21 cellular contexts compared by ENCODE assay signal in the genomic region with DNA sequence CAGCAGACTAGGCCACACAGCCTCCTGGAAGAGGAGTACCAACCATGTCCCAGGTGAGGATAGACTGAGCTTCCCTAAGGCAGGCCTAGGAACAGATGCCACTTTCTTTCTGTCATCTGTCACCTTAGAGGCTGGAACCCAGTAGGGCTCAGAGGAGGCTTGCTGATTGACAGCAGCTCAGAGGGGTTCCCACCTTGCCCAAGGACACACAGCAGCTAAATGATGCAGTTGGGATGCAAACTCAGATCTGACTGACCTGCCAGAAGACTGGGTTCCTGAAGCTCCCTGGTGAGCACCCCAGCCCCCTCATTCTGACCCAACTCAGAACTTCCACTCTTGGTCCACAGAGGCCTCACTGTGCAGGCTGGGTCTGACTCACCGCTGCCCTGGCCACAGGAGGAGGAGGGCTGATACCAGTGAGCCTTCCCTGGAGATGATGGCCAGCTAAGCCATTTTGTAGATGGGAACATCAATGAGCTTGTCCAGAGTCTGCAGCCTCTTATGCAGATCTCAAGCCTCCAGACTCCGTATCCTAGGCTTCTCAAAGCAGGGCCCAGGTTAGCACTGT. TPM values are rescaled to one million over a fixed set of nuclear protein-coding genes. Genes with fewer than 3 reads are reported as not detected.
DNase-seq lines count a peak whose midpoint lies in the region; ATAC-seq and TF ChIP-seq lines count a peak whose summit lies in the region.
"Had no signal": no experiment of that assay in that cellular context is flagged by ENCODE, and none has a peak within 500 bp of the region (broad histone marks: within the 10 kb centered on the region; RNA-seq: fewer than 3 reads in every experiment).

No MANE protein-coding gene starts in this region.

- H3K27ac Mint-ChIP-seq in CD14-positive monocyte = no peak overlapping the region
- H3K27ac Mint-ChIP-seq: activated CD8-positive, alpha-beta T cell treated with anti-CD3 and anti-CD28 coated beads for 36 hours; activated T-helper 17 cell treated with anti-CD3 and anti-CD28 coated beads, Interleukin-2, amount 50 U/mL, for 72 hours had no signal

- H3K4me3 Mint-ChIP-seq in CD14-positive monocyte = no peak overlapping the region
- H3K4me3 Mint-ChIP-seq: activated CD8-positive, alpha-beta T cell treated with anti-CD3 and anti-CD28 coated beads for 36 hours; activated T-helper 17 cell treated with anti-CD3 and anti-CD28 coated beads, Interleukin-2, amount 50 U/mL, for 72 hours had no signal

- no peak overlapping the region for H4K91ac ChIP-seq in neuronal stem cell (ENCODE audit: low read depth, low read length, poor library complexity)

- H3K18ac ChIP-seq in neuronal stem cell (ENCODE audit: low read length) = no peak overlapping the region

- peaks cover 0 to 5% (median 0%) of the 10 kb centered on the region in 7 donors for H3K9me3 Mint-ChIP-seq in CD14-positive monocyte
- H3K9me3 Mint-ChIP-seq: activated T-helper 17 cell treated with anti-CD3 and anti-CD28 coated beads, Interleukin-2, amount 50 U/mL, for 72 hours had no signal

- ATAC-seq in gastroesophageal sphincter (no peak), GM18517 (IDR thresholded peaks at IDR 0.05; ENCODE audit: unreplicated experiment) (no peak)
- ATAC-seq: activated CD8-positive, alpha-beta T cell treated with anti-CD3 and anti-CD28 coated beads for 36 hours; activated T-helper 17 cell treated with anti-CD3 and anti-CD28 coated beads, Interleukin-2, amount 50 U/mL, for 72 hours; sciatic nerve had no signal

- H3K27me3 ChIP-seq in neuronal stem cell (ENCODE audit: control insufficient read depth in 3 of 3, insufficient read depth in 3 of 3, low read depth in 1 of 3, low read length in 3 of 3) = peaks cover 0 to under 1% (median 0%) of the 10 kb centered on the region in 3 experiments
- no peaks in the 10 kb centered on the region for H3K27me3 ChIP-seq in BE2C
- H3K27me3 ChIP-seq in gastroesophageal sphincter = no peaks in the 10 kb centered on the region
- H3K27me3 ChIP-seq: heart left ventricle, thyroid gland had no signal

- H2BK15ac ChIP-seq in neuronal stem cell (ENCODE audit: low read length) = no peak overlapping the region

- no peaks in the 10 kb centered on the region for H3K4me1 ChIP-seq in neuronal stem cell (ENCODE audit: control insufficient read depth in 2 of 2, insufficient read depth in 1 of 2, low read depth in 1 of 2, low read length in 2 of 2)
- H3K4me1 ChIP-seq in BE2C = peaks cover 14% of the 10 kb centered on the region
- peaks cover 0 to 38% (median 18%) of the 10 kb centered on the region in 3 donors for H3K4me1 ChIP-seq in gastroesophageal sphincter

- no peak overlapping the region for H2BK12ac ChIP-seq in neuronal stem cell (ENCODE audit: low read length)

- H3K4me3 ChIP-seq in fibroblast of mammary gland (ENCODE audit: control insufficient read depth, low read depth, low read length) = no peak overlapping the region
- H3K4me3 ChIP-seq in neuronal stem cell (ENCODE audit: low read length in 2 of 2) = no peak overlapping the region
- H3K4me3 ChIP-seq in BE2C (ENCODE audit: low read depth, low read length) = no peak overlapping the region
- H3K4me3 ChIP-seq in gastroesophageal sphincter = no peak overlapping the region
- H3K4me3 ChIP-seq: heart left ventricle, thyroid gland had no signal

- intact Hi-C loops in CD14-positive monocyte (cut with micrococcal nuclease) = loop anchor here in 1 of 2 donors (10.0 kb wide), 1 partner anchor 356 kb away; no protein-coding TSS in a partner anchor

- H3K4me2 ChIP-seq in neuronal stem cell (ENCODE audit: insufficient read depth, low read length, poor library complexity, severe bottlenecking) = no peak overlapping the region

- TF ChIP-seq POLR2A in gastroesophageal sphincter (IDR thresholded peaks at IDR 0.05) = no peak

- no peak overlapping the region for H2BK120ac ChIP-seq in neuronal stem cell (ENCODE audit: low read depth, low read length)

- no peak overlapping the region for H2BK5ac ChIP-seq in neuronal stem cell (ENCODE audit: low read length)

- H3K9me3 ChIP-seq in neuronal stem cell (replicated peaks in 1 of 2; ENCODE audit: control insufficient read depth in 2 of 2, insufficient read depth in 1 of 2, low read depth in 1 of 2, low read length in 2 of 2) (peaks cover 2 to 14% of the 10 kb centered on the region in 2 donors), BE2C (no peaks in the 10 kb centered on the region), gastroesophageal sphincter (no peaks in the 10 kb centered on the region)
- H3K9me3 ChIP-seq: thyroid gland had no signal

- H3K36me3 ChIP-seq in neuronal stem cell (replicated peaks in 1 of 2; ENCODE audit: control insufficient read depth in 2 of 2, insufficient read depth in 2 of 2, low read length in 2 of 2) = peaks cover 0 to 30% of the 10 kb centered on the region in 2 donors
- H3K36me3 ChIP-seq in BE2C = no peaks in the 10 kb centered on the region
- H3K36me3 ChIP-seq in gastroesophageal sphincter = peaks cover 0 to 14% of the 10 kb centered on the region in 2 donors
- H3K36me3 ChIP-seq: heart left ventricle, thyroid gland had no signal

- H3K27ac ChIP-seq in neuronal stem cell (replicated peaks; ENCODE audit: low read length) (no peak overlapping the region), gastroesophageal sphincter (no peak overlapping the region)
- H3K27ac ChIP-seq: heart left ventricle, thyroid gland had no signal

- H3K4ac ChIP-seq in neuronal stem cell (ENCODE audit: low read length) = no peak overlapping the region

- no peak overlapping the region for H3K9ac ChIP-seq in neuronal stem cell (ENCODE audit: low read depth, low read length, poor library complexity)

- no peak overlapping the region for H2AK5ac ChIP-seq in neuronal stem cell (ENCODE audit: low read depth, low read length)

- no peak for TF ChIP-seq EP300 in gastroesophageal sphincter (IDR thresholded peaks at IDR 0.05)

- DNase-seq in CD14-positive monocyte (ENCODE audit: low spot score) = peak; percentile 21
- peak; percentile 40 for DNase-seq in HT1080 (ENCODE audit: low read depth)
- DNase-seq in fibroblast of mammary gland (ENCODE audit: low read depth) = peak; percentile 56
- no peak for DNase-seq in neuronal stem cell (ENCODE audit: low spot score)
- DNase-seq in BE2C = no peak
- no peak for DNase-seq in activated CD8-positive, alpha-beta memory T cell treated with anti-CD3 and anti-CD28 coated beads, Interleukin-2, amount 50 U/mL, for 4 hours
- DNase-seq: activated CD8-positive, alpha-beta T cell treated with anti-CD3 and anti-CD28 coated beads for 36 hours; C1 segment of cervical spinal cord; midbrain; NCI-H69; nucleus accumbens; stimulated activated CD4-positive, alpha-beta T cell treated with anti-CD3 and anti-CD28 coated beads, Interleukin-4, amount 100 ng/mL, for 1 hour; thyroid gland had no signal

- no peaks in the 10 kb centered on the region for H3K79me1 ChIP-seq in neuronal stem cell (ENCODE audit: low read depth, low read length)

- peak overlapping the region; percentile 17 for H4K8ac ChIP-seq in neuronal stem cell (ENCODE audit: low read depth, low read length)

- no peak overlapping the region for H2AFZ ChIP-seq in neuronal stem cell (ENCODE audit: low read length)

- H3K4me1 Mint-ChIP-seq in CD14-positive monocyte = peaks cover 18% of the 10 kb centered on the region
- H3K4me1 Mint-ChIP-seq: activated T-helper 17 cell treated with anti-CD3 and anti-CD28 coated beads, Interleukin-2, amount 50 U/mL, for 72 hours had no signal

- H3K27me3 Mint-ChIP-seq in CD14-positive monocyte (ENCODE audit: low read depth in 3 of 3) = peaks cover 2 to 5% (median 3%) of the 10 kb centered on the region in 3 donors
- H3K27me3 Mint-ChIP-seq: activated CD8-positive, alpha-beta T cell treated with anti-CD3 and anti-CD28 coated beads for 36 hours; activated T-helper 17 cell treated with anti-CD3 and anti-CD28 coated beads, Interleukin-2, amount 50 U/mL, for 72 hours had no signal

- H3K36me3 Mint-ChIP-seq in CD14-positive monocyte = no peaks in the 10 kb centered on the region

- no peak for TF ChIP-seq CTCF in CD14-positive monocyte (IDR thresholded peaks at IDR 0.05)
- TF ChIP-seq CTCF in fibroblast of mammary gland (conservative IDR thresholded peaks at IDR 0.05; ENCODE audit: control insufficient read depth, insufficient read depth, low read depth, low read length) = no peak
- TF ChIP-seq CTCF in BE2C (IDR thresholded peaks at IDR 0.05; ENCODE audit: low read depth, low read length) = no peak
- TF ChIP-seq CTCF in gastroesophageal sphincter (IDR thresholded peaks at IDR 0.05) = no peak

- peak overlapping the region; percentile 17 for H3K14ac ChIP-seq in neuronal stem cell (ENCODE audit: low read length)

- no CpG with 5 or more reads among the region's 2 CpGs for WGBS in neuronal stem cell (ENCODE audit: extremely low coverage in 2 of 2, insufficient read length in 2 of 2, insufficient replicate concordance in 1 of 2), 2 donors
- WGBS in gastroesophageal sphincter (ENCODE audit: low coverage in 1 of 2), 2 donors = no CpG with 5 or more reads among the region's 2 CpGs

- H3K23ac ChIP-seq in neuronal stem cell (ENCODE audit: low read depth, low read length, poor library complexity) = peak overlapping the region; percentile 67

RNA-seq across cellular contexts. Expression of a gene that starts 14.0 kb away (rescaled TPM):
- polyA plus RNA-seq in CD14-positive monocyte = under 1 TPM; 0.28 to 0.62 TPM
- 9.8 and 12.9 TPM in 2 replicates for total RNA-seq in HT1080 (2014; rRNA removed; shearing (Covaris generic))
- polyA plus RNA-seq in HT1080 (2015; cell fraction: cytosol; rRNA removed) = 11.4 and 14.0 TPM in 2 replicates
- polyA plus RNA-seq in HT1080 (2015; cell fraction: nucleus; rRNA removed) = 20.2 and 26.0 TPM in 2 replicates
- 7.6 TPM for polyA plus RNA-seq in neuronal stem cell (2013, experiment 1 of 2)
- polyA plus RNA-seq in neuronal stem cell (2013, experiment 2 of 2) = 8.0 TPM
- polyA plus RNA-seq in BE2C (2012; ENCODE audit: insufficient read depth, insufficient read length, low read depth) = 13.2 TPM
- total RNA-seq in gastroesophageal sphincter = 1 to 10 TPM; 4.1 to 9.4 (median 7.7) TPM

RNA-seq across cellular contexts. Expression of a gene that starts 21.9 kb away (rescaled TPM):
- not detected for polyA plus RNA-seq in CD14-positive monocyte
- 0.58 TPM in 1 of 2 replicates, not detected in the other for total RNA-seq in HT1080 (2014; rRNA removed; shearing (Covaris generic))
- polyA plus RNA-seq in HT1080 (2015; cell fraction: cytosol; rRNA removed) = 0.44 TPM in 1 of 2 replicates, not detected in the other
- 0.64 TPM in 1 of 2 replicates, not detected in the other for polyA plus RNA-seq in HT1080 (2015; cell fraction: nucleus; rRNA removed)
- polyA plus RNA-seq in neuronal stem cell (2013, experiment 1 of 2) = not detected
- polyA plus RNA-seq in neuronal stem cell (2013, experiment 2 of 2) = not detected
- 0.94 TPM for polyA plus RNA-seq in BE2C (2012; ENCODE audit: insufficient read depth, insufficient read length, low read depth)
- not detected for total RNA-seq in gastroesophageal sphincter
- total RNA-seq: activated CD8-positive, alpha-beta T cell treated with anti-CD3 and anti-CD28 coated beads for 36 hours; activated T-helper 17 cell treated with anti-CD3 and anti-CD28 coated beads, Interleukin-2, amount 50 U/mL, for 72 hours; heart left ventricle had no signal
- polyA plus RNA-seq: aorta, endothelial cell of umbilical vein, heart left ventricle, keratinocyte had no signal

RNA-seq across cellular contexts. Expression of a gene that starts 46.5 kb away (rescaled TPM):
- polyA plus RNA-seq in CD14-positive monocyte = not detected
- total RNA-seq in HT1080 (2014; rRNA removed; shearing (Covaris generic)) = not detected in 2 replicates
- not detected in 2 replicates for polyA plus RNA-seq in HT1080 (2015; cell fraction: cytosol; rRNA removed)
- polyA plus RNA-seq in HT1080 (2015; cell fraction: nucleus; rRNA removed) = not detected in 2 replicates
- polyA plus RNA-seq in neuronal stem cell (2013, experiment 1 of 2) = not detected
- not detected for polyA plus RNA-seq in neuronal stem cell (2013, experiment 2 of 2)
- polyA plus RNA-seq in BE2C (2012; ENCODE audit: insufficient read depth, insufficient read length, low read depth) = not detected
- total RNA-seq in gastroesophageal sphincter = under 1 TPM in 1 of 4 donors, not detected in 3; 0.62 TPM
- total RNA-seq: activated CD8-positive, alpha-beta T cell treated with anti-CD3 and anti-CD28 coated beads for 36 hours; activated T-helper 17 cell treated with anti-CD3 and anti-CD28 coated beads, Interleukin-2, amount 50 U/mL, for 72 hours; aorta; endothelial cell of umbilical vein; heart left ventricle; sciatic nerve had no signal
- polyA plus RNA-seq: aorta, endothelial cell of umbilical vein, heart left ventricle, keratinocyte had no signal

RNA-seq across cellular contexts. Expression of a gene that starts 47.3 kb away (rescaled TPM):
- polyA plus RNA-seq in CD14-positive monocyte = 1 to 10 TPM; 3.5 to 3.6 TPM
- 0.37 and 0.51 TPM in 2 replicates for total RNA-seq in HT1080 (2014; rRNA removed; shearing (Covaris generic))
- polyA plus RNA-seq in HT1080 (2015; cell fraction: cytosol; rRNA removed) = 0.33 and 0.43 TPM in 2 replicates
- polyA plus RNA-seq in HT1080 (2015; cell fraction: nucleus; rRNA removed) = 1.3 and 1.9 TPM in 2 replicates
- 0.71 TPM for polyA plus RNA-seq in neuronal stem cell (2013, experiment 1 of 2)
- polyA plus RNA-seq in neuronal stem cell (2013, experiment 2 of 2) = 0.60 TPM
- 0.36 TPM for polyA plus RNA-seq in BE2C (2012; ENCODE audit: insufficient read depth, insufficient read length, low read depth)
- 10 to 100 TPM in 2 of 4 donors, 1 to 10 TPM in 2; 4.0 to 11.8 (median 8.7) TPM for total RNA-seq in gastroesophageal sphincter

Comparison
In these comparisons a context has a peak if more than half of its experiments do, and no peak if none do; other contexts are left out.
1. DNase-seq: peak in CD14-positive monocyte (single experiment), HT1080 (single experiment) and fibroblast of mammary gland (single experiment); none in neuronal stem cell (single experiment), BE2C (single experiment) and activated CD8-positive, alpha-beta memory T cell treated with anti-CD3 and anti-CD28 coated beads, Interleukin-2, amount 50 U/mL, for 4 hours (single experiment).